8 cellular contexts compared by ENCODE assay signal in genomic region chr10:102118867-102119266, GRCh38. TPM values are rescaled to one million over a fixed set of nuclear protein-coding genes. Genes with fewer than 3 reads are reported as not detected.
DNase-seq lines count a peak whose midpoint lies in the region; ATAC-seq and TF ChIP-seq lines count a peak whose summit lies in the region.

No MANE protein-coding gene starts in this region.

- H2AK5ac ChIP-seq in H9 (ENCODE audit: insufficient read length, low read length) = no peak overlapping the region

- no peak overlapping the region for H3K18ac ChIP-seq in H9 (ENCODE audit: insufficient read length, low read depth, low read length)

- no peak for DNase-seq in AG09309 (ENCODE audit: low read depth)
- DNase-seq in H9 = peak; percentile 53
- DNase-seq in right atrium auricular region (ENCODE audit: low spot score) = no peak
- DNase-seq in retina = peak; percentile 52
- DNase-seq in NCI-H2081 treated with DMSO at 0.1 percent for 48 hours (lab: John Stamatoyannopoulos, UW) = no peak
- DNase-seq in occipital lobe (lab: John Stamatoyannopoulos, UW) = no peak

- H3K4me3 ChIP-seq in AG09309 (ENCODE audit: control insufficient read depth, low read depth, low read length) (peak overlapping the region; percentile 99), right atrium auricular region (peak overlapping the region; percentile 87 to 94)

- TF ChIP-seq CTCF in AG09309 (IDR thresholded peaks at IDR 0.05; ENCODE audit: control insufficient read depth, insufficient read depth, low read depth, low read length, missing control alignments) = no peak
- TF ChIP-seq CTCF in H9 (conservative IDR thresholded peaks at IDR 0.05) = no peak
- no peak for TF ChIP-seq CTCF in right atrium auricular region (IDR thresholded peaks at IDR 0.05)

- peak overlapping the region; percentile 72 for H3K4me2 ChIP-seq in H9 (ENCODE audit: insufficient read depth, insufficient read length, low read length)

- H3K36me3 ChIP-seq in right atrium auricular region = no peaks in the 10 kb centered on the region

- H3K27me3 Mint-ChIP-seq in H9 (ENCODE audit: low read depth) = no peaks in the 10 kb centered on the region
- no peaks in the 10 kb centered on the region for H3K27me3 Mint-ChIP-seq in activated T-helper 17 cell treated with anti-CD3 and anti-CD28 coated beads, Interleukin-2, amount 50 U/mL, for 72 hours

- H3K23me2 ChIP-seq in H9 (ENCODE audit: insufficient read length, low read depth, low read length, poor library complexity, severe bottlenecking) = peaks cover 25% of the 10 kb centered on the region

- no peak overlapping the region for H2BK5ac ChIP-seq in H9 (ENCODE audit: insufficient read length, low read length)

- peaks cover 18% of the 10 kb centered on the region; the same call in 1 of the 2 replicates for H3K79me2 ChIP-seq in H9 (ENCODE audit: insufficient read depth, low read length)

- H3K36me3 Mint-ChIP-seq in H9 (ENCODE audit: insufficient read depth in 1 of 3, low read depth in 3 of 3) = no peaks in the 10 kb centered on the region; a peak in 1 of 7 replicates
- H3K36me3 Mint-ChIP-seq in activated T-helper 17 cell treated with anti-CD3 and anti-CD28 coated beads, Interleukin-2, amount 50 U/mL, for 72 hours (ENCODE audit: low read depth) = peaks cover 2% of the 10 kb centered on the region

- H3K23ac ChIP-seq in H9 (ENCODE audit: insufficient read length, low read depth, low read length) = no peak overlapping the region

- H2AFZ ChIP-seq in H9 (ENCODE audit: low read length) = no peak overlapping the region

- H4K20me1 ChIP-seq in H9 (ENCODE audit: control insufficient read depth, insufficient read depth, insufficient read length) = peaks cover under 1% of the 10 kb centered on the region

- H3K9ac ChIP-seq in H9 (ENCODE audit: extremely low read depth, insufficient read length, low read length) = peak overlapping the region; percentile 29

- no peak overlapping the region; the same call in 1 of the 2 replicates for H2BK15ac ChIP-seq in H9 (ENCODE audit: low read depth, low read length)

- no peaks in the 10 kb centered on the region for H3K79me1 ChIP-seq in H9 (ENCODE audit: insufficient read depth, low read depth, low read length, poor library complexity, severe bottlenecking)

- H3K4me1 Mint-ChIP-seq in H9 = peaks cover 66 to 67% of the 10 kb centered on the region in 2 experiments
- H3K4me1 Mint-ChIP-seq in activated T-helper 17 cell treated with anti-CD3 and anti-CD28 coated beads, Interleukin-2, amount 50 U/mL, for 72 hours = peaks cover 29% of the 10 kb centered on the region

- H3T11ph ChIP-seq in H9 (ENCODE audit: low read length) = no peak overlapping the region

- no peak overlapping the region for H3K27ac ChIP-seq in H9 (ENCODE audit: insufficient read length, low read depth, low read length)
- peak overlapping the region; percentile 97 to 99 for H3K27ac ChIP-seq in right atrium auricular region

- no peaks in the 10 kb centered on the region for H3K9me3 Mint-ChIP-seq in H9
- H3K9me3 Mint-ChIP-seq in activated T-helper 17 cell treated with anti-CD3 and anti-CD28 coated beads, Interleukin-2, amount 50 U/mL, for 72 hours = no peaks in the 10 kb centered on the region

- no peak overlapping the region for H2BK12ac ChIP-seq in H9 (ENCODE audit: insufficient read length, low read depth, low read length)

- peak overlapping the region; percentile 82 to 93 for H3K4me3 Mint-ChIP-seq in H9
- H3K4me3 Mint-ChIP-seq in activated T-helper 17 cell treated with anti-CD3 and anti-CD28 coated beads, Interleukin-2, amount 50 U/mL, for 72 hours = peak overlapping the region; percentile 93

- H4K5ac ChIP-seq in H9 (ENCODE audit: insufficient read length, low read depth, low read length) = no peak overlapping the region

- H4K8ac ChIP-seq in H9 (replicated peaks; ENCODE audit: insufficient read length, low read depth, low read length) = no peak overlapping the region

- no peak overlapping the region for H2BK120ac ChIP-seq in H9 (ENCODE audit: low read depth, low read length, poor library complexity, severe bottlenecking)

- ATAC-seq in activated T-helper 17 cell treated with anti-CD3 and anti-CD28 coated beads, Interleukin-2, amount 50 U/mL, for 72 hours (replicated peaks) = no peak
- ATAC-seq in GM18502 (IDR thresholded peaks at IDR 0.05; ENCODE audit: poor library complexity, unreplicated experiment) = no peak

- no peak overlapping the region for H3K4ac ChIP-seq in H9 (ENCODE audit: low read depth, low read length)

- no peak overlapping the region for H2BK20ac ChIP-seq in H9 (ENCODE audit: low read depth, low read length, poor library complexity, severe bottlenecking)

- H3K4me1 ChIP-seq in H9 (ENCODE audit: insufficient read depth, low read length) (peaks cover 24% of the 10 kb centered on the region), right atrium auricular region (peaks cover 0 to 70% of the 10 kb centered on the region in 2 donors)

- H3K14ac ChIP-seq in H9 (ENCODE audit: insufficient read depth, low read length) = no peak overlapping the region

- H3K56ac ChIP-seq in H9 (ENCODE audit: insufficient read length, low read depth, low read length) = no peak overlapping the region

- no CpG with 5 or more reads among the region's 6 CpGs for WGBS in H9 (ENCODE audit: extremely low coverage, insufficient read length, low lambda C conversion rate)

- H3K27me3 ChIP-seq in H9 (ENCODE audit: insufficient read depth, low read length) = no peaks in the 10 kb centered on the region
- H3K27me3 ChIP-seq in right atrium auricular region = no peaks in the 10 kb centered on the region

- H3K27ac Mint-ChIP-seq in H9 = peak overlapping the region; percentile 66 to 89 (median 85); a peak in 5 of 7 replicates
- peak overlapping the region; percentile 87 for H3K27ac Mint-ChIP-seq in activated T-helper 17 cell treated with anti-CD3 and anti-CD28 coated beads, Interleukin-2, amount 50 U/mL, for 72 hours

- H3K9me3 ChIP-seq in H9 (ENCODE audit: control insufficient read depth, low read depth, low read length) (no peaks in the 10 kb centered on the region), right atrium auricular region (no peaks in the 10 kb centered on the region)

- H4K91ac ChIP-seq in H9 (ENCODE audit: insufficient read length, low read depth, low read length) = no peak overlapping the region

RNA-seq across cellular contexts. Expression of gene LDB1, which starts 1.3 kb away (rescaled TPM):
- total RNA-seq in H9 (2021) (79.2 and 80.5 TPM in 2 replicates), right atrium auricular region (10 to 100 TPM; 32.2 to 59.7 TPM), occipital lobe (70.8 TPM)
- 10 to 100 TPM; 93.6 to 99.1 TPM for total RNA-seq in activated T-helper 17 cell treated with anti-CD3 and anti-CD28 coated beads, Interleukin-2, amount 50 U/mL, for 72 hours

RNA-seq across cellular contexts. Expression of gene PPRC1, which starts 14.0 kb away (rescaled TPM):
- 111 and 121 TPM in 2 replicates for total RNA-seq in H9 (2021)
- total RNA-seq in activated T-helper 17 cell treated with anti-CD3 and anti-CD28 coated beads, Interleukin-2, amount 50 U/mL, for 72 hours = 10 to 100 TPM; 34.5 to 71.3 TPM
- total RNA-seq in right atrium auricular region = 10 to 100 TPM; 10.9 to 20.6 TPM
- 8.4 TPM for total RNA-seq in occipital lobe

RNA-seq across cellular contexts. Expression of gene NOLC1, which starts 33.3 kb away (rescaled TPM):
- total RNA-seq in H9 (2021) (168 and 171 TPM in 2 replicates), right atrium auricular region (10 to 100 TPM; 42.2 to 47.8 TPM), occipital lobe (32.4 TPM)
- 100 to 1,000 TPM in 1 of 2 donors, 10 to 100 TPM in 1; 76.9 to 168 TPM for total RNA-seq in activated T-helper 17 cell treated with anti-CD3 and anti-CD28 coated beads, Interleukin-2, amount 50 U/mL, for 72 hours

RNA-seq across cellular contexts. Expression of gene HPS6, which starts 53.7 kb away (rescaled TPM):
- total RNA-seq in H9 (2021) (18.4 and 18.7 TPM in 2 replicates), right atrium auricular region (10 to 100 TPM; 11.2 to 15.6 TPM), occipital lobe (17.5 TPM)
- 10 to 100 TPM; 12.5 to 21.6 TPM for total RNA-seq in activated T-helper 17 cell treated with anti-CD3 and anti-CD28 coated beads, Interleukin-2, amount 50 U/mL, for 72 hours

Comparison
In these comparisons a context has a peak if more than half of its experiments do, and no peak if none do; other contexts are left out.
1. DNase-seq: peak in H9 (single experiment) and retina (single experiment); none in AG09309 (single experiment), right atrium auricular region (single experiment), NCI-H2081 treated with DMSO at 0.1 percent for 48 hours (single experiment) and occipital lobe (single experiment).